In the genomic region with DNA sequence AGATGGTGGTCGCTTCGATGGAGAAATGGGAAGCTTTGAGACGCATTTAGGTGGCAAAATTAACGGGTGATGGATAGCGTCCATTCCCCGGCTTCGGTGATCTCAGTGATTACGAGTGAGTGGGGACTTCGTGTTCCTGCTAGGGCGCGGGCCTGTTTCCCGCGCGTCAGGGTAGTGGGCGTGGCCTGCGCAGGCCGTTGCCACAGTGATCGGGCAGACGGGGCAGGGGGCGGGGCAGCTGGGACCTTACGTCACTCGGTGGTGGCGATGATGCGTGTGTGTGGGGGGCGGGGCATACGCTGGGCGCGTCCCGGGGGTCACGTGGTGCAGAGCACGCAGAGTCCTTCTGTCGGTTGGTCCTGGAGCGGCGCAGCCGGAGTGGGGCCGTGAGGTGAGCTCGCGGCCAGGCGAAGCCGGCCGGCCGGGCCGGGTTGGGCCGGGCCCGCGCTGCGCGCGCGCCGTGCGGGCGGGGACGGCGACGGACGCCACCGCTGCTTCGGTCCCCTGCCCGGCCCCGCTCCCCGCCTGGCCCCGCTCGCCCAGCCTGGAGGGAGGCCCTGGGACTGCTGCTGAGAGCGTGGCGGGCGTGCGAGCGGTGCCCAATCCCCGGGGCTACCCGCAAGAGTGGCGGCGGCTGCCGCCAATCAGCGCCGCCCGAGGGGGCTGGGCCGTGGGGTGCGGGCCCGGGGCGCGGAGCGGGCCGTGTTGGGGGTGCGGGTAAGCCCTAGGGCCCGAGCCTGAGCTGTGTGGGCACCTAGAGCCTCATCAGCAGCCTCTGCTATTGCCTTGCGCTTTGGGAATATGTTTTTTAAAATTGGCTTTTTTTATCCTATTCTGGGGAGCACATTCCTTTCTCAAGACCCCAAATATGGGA, we compare ENCODE assay signal across 1 cellular context.
TF ChIP-seq lines count a peak whose summit lies in the region.

A gene (plus strand): TSS at position 327 of the 874 bp plus-strand sequence. CDS start 29,508 bp downstream, outside the sequence.

TF ChIP-seq in K562, 482 proteins besides CTCF, POLR2A, EP300 and RAD21 (continued from another document):
- TF ChIP-seq EWSR1 (IDR thresholded peaks at IDR 0.05; ENCODE audit: borderline replicate concordance, low read depth, partially characterized antibody) (no peak), CREB1 (IDR thresholded peaks at IDR 0.05) (peak; percentile 91), CREB1 (CRISPR knock-in tag; IDR thresholded peaks at IDR 0.05) (peak; percentile 91), ZNF224 (CRISPR knock-in tag; IDR thresholded peaks at IDR 0.05) (no peak), SMARCC2 (IDR thresholded peaks at IDR 0.05; ENCODE audit: low read depth) (no peak), RUNX1 (IDR thresholded peaks at IDR 0.05; ENCODE audit: low read depth) (no peak), JUND (IDR thresholded peaks at IDR 0.05; ENCODE audit: borderline replicate concordance, low read depth, low read length) (peak; percentile 72), JUND (tag; IDR thresholded peaks at IDR 0.05; ENCODE audit: borderline replicate concordance, low read depth, low read length) (no peak; the same call in 2 of the 3 replicates), PURB (CRISPR knock-in tag; IDR thresholded peaks at IDR 0.05; ENCODE audit: low read depth) (no peak), PTTG1 (tag; IDR thresholded peaks at IDR 0.05; ENCODE audit: low read depth) (no peak), CBFA2T3 (IDR thresholded peaks at IDR 0.05) (no peak), TRIM24 (IDR thresholded peaks at IDR 0.05) (peak; percentile 54 to 74), MECOM (CRISPR knock-in tag; IDR thresholded peaks at IDR 0.05) (no peak), TAF1 (IDR thresholded peaks at IDR 0.05; ENCODE audit: control insufficient read depth, extremely low read depth, insufficient read depth, low read length, severe bottlenecking) (peak; percentile 60), STAG1 (CRISPR knock-in tag; IDR thresholded peaks at IDR 0.05; ENCODE audit: borderline replicate concordance) (no peak), HEY1 (CRISPR knock-in tag; IDR thresholded peaks at IDR 0.05; ENCODE audit: borderline replicate concordance) (no peak), MBD2 (IDR thresholded peaks at IDR 0.05; ENCODE audit: borderline replicate concordance, low read depth) (peak; percentile 74; the same call in 1 of the 2 replicates), ZNF445 (CRISPR knock-in tag; IDR thresholded peaks at IDR 0.05; ENCODE audit: low read depth) (no peak), BCL6 (CRISPR knock-in tag; IDR thresholded peaks at IDR 0.05) (no peak), KLF10 (CRISPR knock-in tag; IDR thresholded peaks at IDR 0.05) (no peak), MED1 (CRISPR knock-in tag; IDR thresholded peaks at IDR 0.05; ENCODE audit: borderline replicate concordance) (no peak), RCOR1 (IDR thresholded peaks at IDR 0.05; ENCODE audit: borderline replicate concordance in 1 of 2, low read depth in 2 of 2, low read length in 2 of 2) (peak in 1 of 2 experiments; percentile 26; a peak in 1 of 4 replicates), ZC3H8 (IDR thresholded peaks at IDR 0.05) (no peak), ZBTB8A (IDR thresholded peaks at IDR 0.05; ENCODE audit: partially characterized antibody) (no peak), ZNF57 (CRISPR knock-in tag; IDR thresholded peaks at IDR 0.05) (no peak)
- TF ChIP-seq, protein P1, sequence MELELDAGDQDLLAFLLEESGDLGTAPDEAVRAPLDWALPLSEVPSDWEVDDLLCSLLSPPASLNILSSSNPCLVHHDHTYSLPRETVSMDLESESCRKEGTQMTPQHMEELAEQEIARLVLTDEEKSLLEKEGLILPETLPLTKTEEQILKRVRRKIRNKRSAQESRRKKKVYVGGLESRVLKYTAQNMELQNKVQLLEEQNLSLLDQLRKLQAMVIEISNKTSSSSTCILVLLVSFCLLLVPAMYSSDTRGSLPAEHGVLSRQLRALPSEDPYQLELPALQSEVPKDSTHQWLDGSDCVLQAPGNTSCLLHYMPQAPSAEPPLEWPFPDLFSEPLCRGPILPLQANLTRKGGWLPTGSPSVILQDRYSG (tag; conservative IDR thresholded peaks at IDR 0.05; ENCODE audit: low read depth): no peak
- TF ChIP-seq, protein P2, sequence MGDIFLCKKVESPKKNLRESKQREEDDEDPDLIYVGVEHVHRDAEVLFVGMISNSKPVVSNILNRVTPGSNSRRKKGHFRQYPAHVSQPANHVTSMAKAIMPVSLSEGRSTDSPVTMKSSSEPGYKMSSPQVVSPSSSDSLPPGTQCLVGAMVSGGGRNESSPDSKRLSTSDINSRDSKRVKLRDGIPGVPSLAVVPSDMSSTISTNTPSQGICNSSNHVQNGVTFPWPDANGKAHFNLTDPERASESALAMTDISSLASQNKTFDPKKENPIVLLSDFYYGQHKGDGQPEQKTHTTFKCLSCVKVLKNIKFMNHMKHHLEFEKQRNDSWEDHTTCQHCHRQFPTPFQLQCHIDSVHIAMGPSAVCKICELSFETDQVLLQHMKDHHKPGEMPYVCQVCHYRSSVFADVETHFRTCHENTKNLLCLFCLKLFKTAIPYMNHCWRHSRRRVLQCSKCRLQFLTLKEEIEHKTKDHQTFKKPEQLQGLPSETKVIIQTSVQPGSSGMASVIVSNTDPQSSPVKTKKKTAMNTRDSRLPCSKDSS (IDR thresholded peaks at IDR 0.05; ENCODE audit: low read depth, partially characterized antibody): no peak
- TF ChIP-seq, protein P3, sequence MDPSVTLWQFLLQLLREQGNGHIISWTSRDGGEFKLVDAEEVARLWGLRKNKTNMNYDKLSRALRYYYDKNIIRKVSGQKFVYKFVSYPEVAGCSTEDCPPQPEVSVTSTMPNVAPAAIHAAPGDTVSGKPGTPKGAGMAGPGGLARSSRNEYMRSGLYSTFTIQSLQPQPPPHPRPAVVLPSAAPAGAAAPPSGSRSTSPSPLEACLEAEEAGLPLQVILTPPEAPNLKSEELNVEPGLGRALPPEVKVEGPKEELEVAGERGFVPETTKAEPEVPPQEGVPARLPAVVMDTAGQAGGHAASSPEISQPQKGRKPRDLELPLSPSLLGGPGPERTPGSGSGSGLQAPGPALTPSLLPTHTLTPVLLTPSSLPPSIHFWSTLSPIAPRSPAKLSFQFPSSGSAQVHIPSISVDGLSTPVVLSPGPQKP (CRISPR knock-in tag; IDR thresholded peaks at IDR 0.05): no peak
- TF ChIP-seq, protein P4, sequence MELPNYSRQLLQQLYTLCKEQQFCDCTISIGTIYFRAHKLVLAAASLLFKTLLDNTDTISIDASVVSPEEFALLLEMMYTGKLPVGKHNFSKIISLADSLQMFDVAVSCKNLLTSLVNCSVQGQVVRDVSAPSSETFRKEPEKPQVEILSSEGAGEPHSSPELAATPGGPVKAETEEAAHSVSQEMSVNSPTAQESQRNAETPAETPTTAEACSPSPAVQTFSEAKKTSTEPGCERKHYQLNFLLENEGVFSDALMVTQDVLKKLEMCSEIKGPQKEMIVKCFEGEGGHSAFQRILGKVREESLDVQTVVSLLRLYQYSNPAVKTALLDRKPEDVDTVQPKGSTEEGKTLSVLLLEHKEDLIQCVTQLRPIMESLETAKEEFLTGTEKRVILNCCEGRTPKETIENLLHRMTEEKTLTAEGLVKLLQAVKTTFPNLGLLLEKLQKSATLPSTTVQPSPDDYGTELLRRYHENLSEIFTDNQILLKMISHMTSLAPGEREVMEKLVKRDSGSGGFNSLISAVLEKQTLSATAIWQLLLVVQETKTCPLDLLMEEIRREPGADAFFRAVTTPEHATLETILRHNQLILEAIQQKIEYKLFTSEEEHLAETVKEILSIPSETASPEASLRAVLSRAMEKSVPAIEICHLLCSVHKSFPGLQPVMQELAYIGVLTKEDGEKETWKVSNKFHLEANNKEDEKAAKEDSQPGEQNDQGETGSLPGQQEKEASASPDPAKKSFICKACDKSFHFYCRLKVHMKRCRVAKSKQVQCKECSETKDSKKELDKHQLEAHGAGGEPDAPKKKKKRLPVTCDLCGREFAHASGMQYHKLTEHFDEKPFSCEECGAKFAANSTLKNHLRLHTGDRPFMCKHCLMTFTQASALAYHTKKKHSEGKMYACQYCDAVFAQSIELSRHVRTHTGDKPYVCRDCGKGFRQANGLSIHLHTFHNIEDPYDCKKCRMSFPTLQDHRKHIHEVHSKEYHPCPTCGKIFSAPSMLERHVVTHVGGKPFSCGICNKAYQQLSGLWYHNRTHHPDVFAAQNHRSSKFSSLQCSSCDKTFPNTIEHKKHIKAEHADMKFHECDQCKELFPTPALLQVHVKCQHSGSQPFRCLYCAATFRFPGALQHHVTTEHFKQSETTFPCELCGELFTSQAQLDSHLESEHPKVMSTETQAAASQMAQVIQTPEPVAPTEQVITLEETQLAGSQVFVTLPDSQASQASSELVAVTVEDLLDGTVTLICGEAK (IDR thresholded peaks at IDR 0.05): no peak; the same call in 1 of the 2 replicates
- TF ChIP-seq, protein P4 (CRISPR knock-in tag; IDR thresholded peaks at IDR 0.05): no peak
- TF ChIP-seq, protein P5, sequence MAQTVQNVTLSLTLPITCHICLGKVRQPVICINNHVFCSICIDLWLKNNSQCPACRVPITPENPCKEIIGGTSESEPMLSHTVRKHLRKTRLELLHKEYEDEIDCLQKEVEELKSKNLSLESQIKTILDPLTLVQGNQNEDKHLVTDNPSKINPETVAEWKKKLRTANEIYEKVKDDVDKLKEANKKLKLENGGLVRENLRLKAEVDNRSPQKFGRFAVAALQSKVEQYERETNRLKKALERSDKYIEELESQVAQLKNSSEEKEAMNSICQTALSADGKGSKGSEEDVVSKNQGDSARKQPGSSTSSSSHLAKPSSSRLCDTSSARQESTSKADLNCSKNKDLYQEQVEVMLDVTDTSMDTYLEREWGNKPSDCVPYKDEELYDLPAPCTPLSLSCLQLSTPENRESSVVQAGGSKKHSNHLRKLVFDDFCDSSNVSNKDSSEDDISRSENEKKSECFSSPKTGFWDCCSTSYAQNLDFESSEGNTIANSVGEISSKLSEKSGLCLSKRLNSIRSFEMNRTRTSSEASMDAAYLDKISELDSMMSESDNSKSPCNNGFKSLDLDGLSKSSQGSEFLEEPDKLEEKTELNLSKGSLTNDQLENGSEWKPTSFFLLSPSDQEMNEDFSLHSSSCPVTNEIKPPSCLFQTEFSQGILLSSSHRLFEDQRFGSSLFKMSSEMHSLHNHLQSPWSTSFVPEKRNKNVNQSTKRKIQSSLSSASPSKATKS (CRISPR knock-in tag; IDR thresholded peaks at IDR 0.05): no peak
- TF ChIP-seq, protein P6, sequence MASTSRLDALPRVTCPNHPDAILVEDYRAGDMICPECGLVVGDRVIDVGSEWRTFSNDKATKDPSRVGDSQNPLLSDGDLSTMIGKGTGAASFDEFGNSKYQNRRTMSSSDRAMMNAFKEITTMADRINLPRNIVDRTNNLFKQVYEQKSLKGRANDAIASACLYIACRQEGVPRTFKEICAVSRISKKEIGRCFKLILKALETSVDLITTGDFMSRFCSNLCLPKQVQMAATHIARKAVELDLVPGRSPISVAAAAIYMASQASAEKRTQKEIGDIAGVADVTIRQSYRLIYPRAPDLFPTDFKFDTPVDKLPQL (IDR thresholded peaks at IDR 0.05; ENCODE audit: extremely low read depth, insufficient read length): no peak
- TF ChIP-seq, protein P7, sequence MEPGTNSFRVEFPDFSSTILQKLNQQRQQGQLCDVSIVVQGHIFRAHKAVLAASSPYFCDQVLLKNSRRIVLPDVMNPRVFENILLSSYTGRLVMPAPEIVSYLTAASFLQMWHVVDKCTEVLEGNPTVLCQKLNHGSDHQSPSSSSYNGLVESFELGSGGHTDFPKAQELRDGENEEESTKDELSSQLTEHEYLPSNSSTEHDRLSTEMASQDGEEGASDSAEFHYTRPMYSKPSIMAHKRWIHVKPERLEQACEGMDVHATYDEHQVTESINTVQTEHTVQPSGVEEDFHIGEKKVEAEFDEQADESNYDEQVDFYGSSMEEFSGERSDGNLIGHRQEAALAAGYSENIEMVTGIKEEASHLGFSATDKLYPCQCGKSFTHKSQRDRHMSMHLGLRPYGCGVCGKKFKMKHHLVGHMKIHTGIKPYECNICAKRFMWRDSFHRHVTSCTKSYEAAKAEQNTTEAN (CRISPR knock-in tag; IDR thresholded peaks at IDR 0.05): no peak
- TF ChIP-seq, protein P8, sequence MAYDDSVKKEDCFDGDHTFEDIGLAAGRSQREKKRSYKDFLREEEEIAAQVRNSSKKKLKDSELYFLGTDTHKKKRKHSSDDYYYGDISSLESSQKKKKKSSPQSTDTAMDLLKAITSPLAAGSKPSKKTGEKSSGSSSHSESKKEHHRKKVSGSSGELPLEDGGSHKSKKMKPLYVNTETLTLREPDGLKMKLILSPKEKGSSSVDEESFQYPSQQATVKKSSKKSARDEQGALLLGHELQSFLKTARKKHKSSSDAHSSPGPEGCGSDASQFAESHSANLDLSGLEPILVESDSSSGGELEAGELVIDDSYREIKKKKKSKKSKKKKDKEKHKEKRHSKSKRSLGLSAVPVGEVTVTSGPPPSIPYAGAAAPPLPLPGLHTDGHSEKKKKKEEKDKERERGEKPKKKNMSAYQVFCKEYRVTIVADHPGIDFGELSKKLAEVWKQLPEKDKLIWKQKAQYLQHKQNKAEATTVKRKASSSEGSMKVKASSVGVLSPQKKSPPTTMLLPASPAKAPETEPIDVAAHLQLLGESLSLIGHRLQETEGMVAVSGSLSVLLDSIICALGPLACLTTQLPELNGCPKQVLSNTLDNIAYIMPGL (CRISPR knock-in tag; IDR thresholded peaks at IDR 0.05): no peak; the same call in 1 of the 2 replicates
